ENCODE assay signal across 23 cellular contexts in genomic region chr3:176155012-176155411, GRCh38.
DNase-seq lines count a peak whose midpoint lies in the region; ATAC-seq, FAIRE-seq and TF ChIP-seq lines count a peak whose summit lies in the region.
"Had no signal": no experiment of that assay in that cellular context is flagged by ENCODE, and none has a peak within 500 bp of the region (broad histone marks: within the 10 kb centered on the region; RNA-seq: fewer than 3 reads in every experiment).

No MANE protein-coding gene starts in this region.

- no peaks in the 10 kb centered on the region for H3K9me3 ChIP-seq in CD8-positive, alpha-beta memory T cell (ENCODE audit: low read length)
- no peaks in the 10 kb centered on the region for H3K9me3 ChIP-seq in MG63
- H3K9me3 ChIP-seq: A549, BE2C, Caco-2, HAP-1 had no signal

- CTCF ChIA-PET in CD8-positive, alpha-beta memory T cell (lab: Charles Lee) = no interaction called here

- no peak overlapping the region for H3K4me2 ChIP-seq in GM23338
- H3K4me2 ChIP-seq: A549; BLaER1 treated with 17β-estradiol and CSF1 and Interleukin-3, amounts not matched to agents 10 nM and 100 nM had no signal

- peaks cover 6% of the 10 kb centered on the region; the same call in 1 of the 2 replicates for H3K9me2 ChIP-seq in GM23338 (ENCODE audit: insufficient read depth)

- no peak overlapping the region for H3K27ac ChIP-seq in GM23338 (ENCODE audit: low read depth)
- H3K27ac ChIP-seq in CD8-positive, alpha-beta memory T cell (ENCODE audit: low read depth, low read length) = no peak overlapping the region
- H3K27ac ChIP-seq: A549; BLaER1 treated with 17β-estradiol and CSF1 and Interleukin-3, amounts not matched to agents 10 nM and 100 nM had no signal

- DNase-seq in Right ventricle myocardium inferior (ENCODE audit: missing footprints) (peak; percentile 16), cardiac septum (ENCODE audit: low spot score) (no peak), GM23338 (ENCODE audit: low spot score) (no peak), bronchial epithelial cell (ENCODE audit: low read depth) (peak; percentile 7), MG63 (no peak)
- no peak for DNase-seq in activated T-cell treated with anti-CD3 and anti-CD28 coated beads, Interleukin-2, amount 50 U/mL, for 4 hours
- no peak for DNase-seq in CD8-positive, alpha-beta memory T cell
- DNase-seq: 8988T; ACHN; AML-193; BE2C; Caco-2; CD4-positive, alpha-beta memory T cell; DMS79; EL; GDM1; GOT3; HFFc6 had no signal

- peak overlapping the region; percentile 53; the same call in 1 of the 2 replicates for H2AFZ ChIP-seq in GM23338

- no peak overlapping the region for H3K4me3 Mint-ChIP-seq in GM23338
- H3K4me3 Mint-ChIP-seq in activated T-cell treated with anti-CD3 and anti-CD28 coated beads, Interleukin-2, amount 50 U/mL, for 4 hours = no peak overlapping the region
- no peak overlapping the region for H3K4me3 Mint-ChIP-seq in CD8-positive, alpha-beta memory T cell
- H3K4me3 Mint-ChIP-seq: CD4-positive, alpha-beta memory T cell; HFFc6 had no signal

- H3F3A ChIP-seq in GM23338 (replicated peaks; ENCODE audit: low read depth) = no peaks in the 10 kb centered on the region

- H3K4me3 ChIP-seq in GM23338 (no peak overlapping the region), bronchial epithelial cell (ENCODE audit: low read depth, low read length) (no peak overlapping the region), MG63 (no peak overlapping the region)
- H3K4me3 ChIP-seq in CD8-positive, alpha-beta memory T cell (ENCODE audit: low read length) = no peak overlapping the region
- H3K4me3 ChIP-seq: A549; BLaER1 treated with 17β-estradiol and CSF1 and Interleukin-3, amounts not matched to agents 10 nM and 100 nM; GM12878; HAP-1 had no signal

- no peaks in the 10 kb centered on the region for H3K4me1 Mint-ChIP-seq in GM23338
- H3K4me1 Mint-ChIP-seq in activated T-cell treated with anti-CD3 and anti-CD28 coated beads, Interleukin-2, amount 50 U/mL, for 4 hours (ENCODE audit: low read depth) = no peaks in the 10 kb centered on the region
- no peaks in the 10 kb centered on the region for H3K4me1 Mint-ChIP-seq in CD8-positive, alpha-beta memory T cell
- H3K4me1 Mint-ChIP-seq: CD4-positive, alpha-beta memory T cell had no signal

- no peak overlapping the region for H3K27ac Mint-ChIP-seq in GM23338
- no peak overlapping the region for H3K27ac Mint-ChIP-seq in CD8-positive, alpha-beta memory T cell
- H3K27ac Mint-ChIP-seq: CD4-positive, alpha-beta memory T cell; HFFc6 had no signal

- POLR2A ChIA-PET in CD8-positive, alpha-beta memory T cell (lab: Charles Lee) = no interaction called here

- H3K36me3 Mint-ChIP-seq in GM23338 (ENCODE audit: low read depth) = no peaks in the 10 kb centered on the region
- no peaks in the 10 kb centered on the region for H3K36me3 Mint-ChIP-seq in activated T-cell treated with anti-CD3 and anti-CD28 coated beads, Interleukin-2, amount 50 U/mL, for 4 hours (ENCODE audit: insufficient read depth)
- H3K36me3 Mint-ChIP-seq in CD8-positive, alpha-beta memory T cell = no peaks in the 10 kb centered on the region

- FAIRE-seq in bronchial epithelial cell (lab: Jason Lieb, UNC) = no peak
- FAIRE-seq: A549, GM12878, H54 had no signal

- no peaks in the 10 kb centered on the region for H3K4me1 ChIP-seq in GM23338 (ENCODE audit: insufficient read depth)
- H3K4me1 ChIP-seq in CD8-positive, alpha-beta memory T cell (ENCODE audit: insufficient read depth, low read length) = no peaks in the 10 kb centered on the region
- H3K4me1 ChIP-seq: A549, BE2C, Caco-2, HAP-1 had no signal

- no peaks in the 10 kb centered on the region for H3K79me2 ChIP-seq in GM23338 (replicated peaks; ENCODE audit: insufficient read depth)

- 0 out of 3 replicates have a peak, but pooled peaks cover under 1% of the 10 kb centered on the region for H3K9me3 Mint-ChIP-seq in GM23338
- peaks cover 5% of the 10 kb centered on the region for H3K9me3 Mint-ChIP-seq in activated T-cell treated with anti-CD3 and anti-CD28 coated beads, Interleukin-2, amount 50 U/mL, for 4 hours
- peaks cover 2 to 13% (median 8%) of the 10 kb centered on the region in 5 donors for H3K9me3 Mint-ChIP-seq in CD8-positive, alpha-beta memory T cell

- intact Hi-C loops in Right ventricle myocardium inferior (cut with DNase I) = no loop called here
- intact Hi-C loops in cardiac septum (cut with DNase I) = no loop called here

- H3K27me3 ChIP-seq in GM23338 (ENCODE audit: insufficient read depth) (no peaks in the 10 kb centered on the region), bronchial epithelial cell (ENCODE audit: control insufficient read depth, insufficient read depth, low read length) (no peaks in the 10 kb centered on the region), MG63 (no peaks in the 10 kb centered on the region)
- no peaks in the 10 kb centered on the region for H3K27me3 ChIP-seq in CD8-positive, alpha-beta memory T cell (ENCODE audit: insufficient read depth, low read length, poor library complexity, severe bottlenecking)
- H3K27me3 ChIP-seq: BE2C; BLaER1 treated with 17β-estradiol and CSF1 and Interleukin-3, amounts not matched to agents 10 nM and 100 nM had no signal

- H3K27me3 Mint-ChIP-seq in GM23338 (ENCODE audit: insufficient read depth, low read depth, poor library complexity) = no peaks in the 10 kb centered on the region
- H3K27me3 Mint-ChIP-seq in activated T-cell treated with anti-CD3 and anti-CD28 coated beads, Interleukin-2, amount 50 U/mL, for 4 hours (ENCODE audit: low read depth) = no peaks in the 10 kb centered on the region
- no peaks in the 10 kb centered on the region for H3K27me3 Mint-ChIP-seq in CD8-positive, alpha-beta memory T cell
- H3K27me3 Mint-ChIP-seq: CD4-positive, alpha-beta memory T cell had no signal

- ATAC-seq in Right ventricle myocardium inferior = no peak
- ATAC-seq in GM23338 = no peak
- no peak for ATAC-seq in activated T-cell treated with anti-CD3 and anti-CD28 coated beads, Interleukin-2, amount 50 U/mL, for 4 hours
- ATAC-seq: A549, GM12878 had no signal

- TF ChIP-seq CTCF in GM23338 (conservative IDR thresholded peaks at IDR 0.05; ENCODE audit: low read depth in 2 of 2) (no peak), bronchial epithelial cell (IDR thresholded peaks at IDR 0.05; ENCODE audit: insufficient read depth, low read length, severe bottlenecking) (no peak)

- no peaks in the 10 kb centered on the region for H3K36me3 ChIP-seq in GM23338 (ENCODE audit: insufficient read depth)
- no peaks in the 10 kb centered on the region for H3K36me3 ChIP-seq in bronchial epithelial cell (ENCODE audit: control insufficient read depth, insufficient read depth, low read length)
- H3K36me3 ChIP-seq in CD8-positive, alpha-beta memory T cell (ENCODE audit: insufficient read depth, low read length) = no peaks in the 10 kb centered on the region
- H3K36me3 ChIP-seq in MG63 = no peaks in the 10 kb centered on the region
- H3K36me3 ChIP-seq: BE2C; BLaER1 treated with 17β-estradiol and CSF1 and Interleukin-3, amounts not matched to agents 10 nM and 100 nM; HAP-1 had no signal

- no peaks in the 10 kb centered on the region for H4K20me1 ChIP-seq in GM23338 (replicated peaks; ENCODE audit: insufficient read depth)
- H4K20me1 ChIP-seq: BLaER1 treated with 17β-estradiol and CSF1 and Interleukin-3, amounts not matched to agents 10 nM and 100 nM had no signal

TF ChIP-seq in GM23338, 12 proteins besides CTCF, POLR2A, EP300 and RAD21 (continues in another document):
- TF ChIP-seq CREB1 (CRISPR knock-in tag; IDR thresholded peaks at IDR 0.05; ENCODE audit: low read depth) (no peak), EZH2 (IDR thresholded peaks at IDR 0.05; ENCODE audit: low read depth, unreplicated experiment) (no peak), STAT1 (IDR thresholded peaks at IDR 0.05; ENCODE audit: unreplicated experiment) (no peak), JUNB (IDR thresholded peaks at IDR 0.05; ENCODE audit: unreplicated experiment) (no peak), NANOG (IDR thresholded peaks at IDR 0.05; ENCODE audit: borderline replicate concordance) (no peak), REST (IDR thresholded peaks at IDR 0.05; ENCODE audit: unreplicated experiment) (no peak), POLR2AphosphoS5 (IDR thresholded peaks at IDR 0.05; ENCODE audit: low read depth) (no peak), EZH2phosphoT487 (IDR thresholded peaks at IDR 0.05; ENCODE audit: unreplicated experiment) (no peak), ZNF331 (CRISPR knock-in tag; IDR thresholded peaks at IDR 0.05; ENCODE audit: low read depth) (no peak), ETS1 (IDR thresholded peaks at IDR 0.05) (no peak), ZNF114 (CRISPR knock-in tag; IDR thresholded peaks at IDR 0.05) (no peak)

Comparison
In these comparisons a context has a peak if more than half of its experiments do, and no peak if none do; other contexts are left out.
1. DNase-seq: peak in Right ventricle myocardium inferior (single experiment) and bronchial epithelial cell (single experiment); none in cardiac septum (single experiment), GM23338 (single experiment), activated T-cell treated with anti-CD3 and anti-CD28 coated beads, Interleukin-2, amount 50 U/mL, for 4 hours (single experiment), CD8-positive, alpha-beta memory T cell (0 of 5) and MG63 (single experiment).